In genomic region chr2:170711196-170711773, GRCh38 we compare ENCODE assay signal across 17 cellular contexts. TPM values are rescaled to one million over a fixed set of nuclear protein-coding genes. Genes with fewer than 3 reads are reported as not detected.
DNase-seq lines count a peak whose midpoint lies in the region; ATAC-seq and TF ChIP-seq lines count a peak whose summit lies in the region.
"Had no signal": no experiment of that assay in that cellular context is flagged by ENCODE, and none has a peak within 500 bp of the region (broad histone marks: within the 10 kb centered on the region; RNA-seq: fewer than 3 reads in every experiment).

No MANE protein-coding gene starts in this region.

- H3K27ac Mint-ChIP-seq in GM23338: no peak overlapping the region
- H3K27ac Mint-ChIP-seq: activated CD8-positive, alpha-beta T cell treated with anti-CD3 and anti-CD28 coated beads for 36 hours; activated T-helper 1 cell treated with anti-CD3 and anti-CD28 coated beads, Interleukin-12 subunit alpha, Interleukin-12 subunit beta, Interleukin-2, Interleukin-4 antibody, amounts not matched to agents 30 ng/mL and 10 ng/mL and 1 ng/mL, durations not matched to agents 14 hours and 24 hours and 36 hours had no signal

- TF ChIP-seq CTCF in GM23338 (conservative IDR thresholded peaks at IDR 0.05; ENCODE audit: low read depth in 2 of 2) (no peak), hepatocyte (IDR thresholded peaks at IDR 0.05; ENCODE audit: poor library complexity) (no peak), uterus (IDR thresholded peaks at IDR 0.05) (no peak)

- peak overlapping the region; percentile 56 for H3K4me3 ChIP-seq in GM23338
- no peak overlapping the region for H3K4me3 ChIP-seq in hepatocyte
- no peak overlapping the region for H3K4me3 ChIP-seq in neuronal stem cell (ENCODE audit: low read length in 2 of 2)
- H3K4me3 ChIP-seq in uterus: no peak overlapping the region
- H3K4me3 ChIP-seq: suprapubic skin had no signal

- ATAC-seq in GM23338: no peak
- ATAC-seq: activated CD8-positive, alpha-beta T cell treated with anti-CD3 and anti-CD28 coated beads for 36 hours; foreskin keratinocyte had no signal

- intact Hi-C loops in uterus (cut with DNase I; ENCODE audit: low total_unique reads): no loop called here

- no peak overlapping the region for H3K4ac ChIP-seq in neuronal stem cell (ENCODE audit: low read length)

- H3K27me3 ChIP-seq in GM23338 (ENCODE audit: insufficient read depth): peaks cover 100% of the 10 kb centered on the region
- H3K27me3 ChIP-seq in hepatocyte: peaks cover 68% of the 10 kb centered on the region
- H3K27me3 ChIP-seq in neuronal stem cell (ENCODE audit: control insufficient read depth in 3 of 3, insufficient read depth in 3 of 3, low read depth in 1 of 3, low read length in 3 of 3): peaks cover 43 to 92% (median 71%) of the 10 kb centered on the region in 3 experiments
- peaks cover 0 to 5% of the 10 kb centered on the region in 2 donors for H3K27me3 ChIP-seq in uterus

- peak overlapping the region; percentile 11 for H3K18ac ChIP-seq in neuronal stem cell (ENCODE audit: low read length)

- H3K4me1 Mint-ChIP-seq in GM23338: peaks cover 44% of the 10 kb centered on the region

- H3K4me2 ChIP-seq in GM23338 (peak overlapping the region; percentile 81), hepatocyte (peak overlapping the region; percentile 97), neuronal stem cell (ENCODE audit: insufficient read depth, low read length, poor library complexity, severe bottlenecking) (peak overlapping the region; percentile 61)

- DNase-seq in GM23338 (ENCODE audit: low spot score) (peak; percentile 38), NCI-H524 (lab: John Stamatoyannopoulos, UW) (peak; percentile 45 to 68), hepatocyte (ENCODE audit: low spot score) (no peak), neuronal stem cell (ENCODE audit: low spot score) (peak; percentile 12), cortex of kidney (lab: John Stamatoyannopoulos, UW) (no peak), AML-193 (lab: John Stamatoyannopoulos, UW) (no peak), uterus (no peak)
- DNase-seq: foreskin keratinocyte, NCI-H187 treated with DMSO at 0.1 percent for 48 hours, Peyer's patch, sigmoid colon had no signal

- H3K36me3 ChIP-seq in GM23338 (ENCODE audit: insufficient read depth) (no peaks in the 10 kb centered on the region), hepatocyte (replicated peaks; ENCODE audit: insufficient read depth, low read depth) (no peaks in the 10 kb centered on the region), neuronal stem cell (replicated peaks in 1 of 2; ENCODE audit: control insufficient read depth in 2 of 2, insufficient read depth in 2 of 2, low read length in 2 of 2) (no peaks in the 10 kb centered on the region), uterus (no peaks in the 10 kb centered on the region)
- H3K36me3 ChIP-seq: Peyer's patch, sigmoid colon, suprapubic skin had no signal

- H3F3A ChIP-seq in GM23338 (replicated peaks; ENCODE audit: low read depth): no peaks in the 10 kb centered on the region; the same call in 1 of the 2 replicates

- H4K91ac ChIP-seq in neuronal stem cell (ENCODE audit: low read depth, low read length, poor library complexity): no peak overlapping the region

- H3K9me3 Mint-ChIP-seq in GM23338: no peaks in the 10 kb centered on the region; the same call in 2 of the 3 replicates
- H3K9me3 Mint-ChIP-seq: activated CD8-positive, alpha-beta T cell treated with anti-CD3 and anti-CD28 coated beads for 36 hours; activated T-helper 1 cell treated with anti-CD3 and anti-CD28 coated beads, Interleukin-12 subunit alpha, Interleukin-12 subunit beta, Interleukin-2, Interleukin-4 antibody, amounts not matched to agents 30 ng/mL and 10 ng/mL and 1 ng/mL, durations not matched to agents 14 hours and 24 hours and 36 hours had no signal

- H3K9ac ChIP-seq in neuronal stem cell (ENCODE audit: low read depth, low read length, poor library complexity): no peak overlapping the region

- H3K4me1 ChIP-seq in GM23338 (ENCODE audit: insufficient read depth) (peaks cover 33% of the 10 kb centered on the region), hepatocyte (ENCODE audit: insufficient read depth) (peaks cover 21% of the 10 kb centered on the region), neuronal stem cell (ENCODE audit: control insufficient read depth in 2 of 2, insufficient read depth in 1 of 2, low read depth in 1 of 2, low read length in 2 of 2) (peaks cover 2 to 17% of the 10 kb centered on the region in 2 donors), uterus (no peaks in the 10 kb centered on the region)
- H3K4me1 ChIP-seq: foreskin keratinocyte had no signal

- no peaks in the 10 kb centered on the region for H3K79me2 ChIP-seq in GM23338 (replicated peaks; ENCODE audit: insufficient read depth)
- H3K79me2 ChIP-seq in hepatocyte: no peaks in the 10 kb centered on the region

- H2AK5ac ChIP-seq in neuronal stem cell (ENCODE audit: low read depth, low read length): no peak overlapping the region

- peak overlapping the region; percentile 60 for H3K4me3 Mint-ChIP-seq in GM23338
- H3K4me3 Mint-ChIP-seq: activated CD8-positive, alpha-beta T cell treated with anti-CD3 and anti-CD28 coated beads for 36 hours; activated T-helper 1 cell treated with anti-CD3 and anti-CD28 coated beads, Interleukin-12 subunit alpha, Interleukin-12 subunit beta, Interleukin-2, Interleukin-4 antibody, amounts not matched to agents 30 ng/mL and 10 ng/mL and 1 ng/mL, durations not matched to agents 14 hours and 24 hours and 36 hours had no signal

- no peak overlapping the region for H4K8ac ChIP-seq in neuronal stem cell (ENCODE audit: low read depth, low read length)

- H3K14ac ChIP-seq in neuronal stem cell (ENCODE audit: low read length): no peak overlapping the region

- H2BK5ac ChIP-seq in neuronal stem cell (ENCODE audit: low read length): no peak overlapping the region

- H3K9me3 ChIP-seq in hepatocyte (ENCODE audit: low read depth): no peaks in the 10 kb centered on the region
- no peaks in the 10 kb centered on the region for H3K9me3 ChIP-seq in neuronal stem cell (replicated peaks in 1 of 2; ENCODE audit: control insufficient read depth in 2 of 2, insufficient read depth in 1 of 2, low read depth in 1 of 2, low read length in 2 of 2)
- H3K9me3 ChIP-seq in uterus: no peaks in the 10 kb centered on the region
- H3K9me3 ChIP-seq: Peyer's patch, sigmoid colon, suprapubic skin had no signal

- H3K27ac ChIP-seq in GM23338 (ENCODE audit: low read depth) (no peak overlapping the region), hepatocyte (no peak overlapping the region), neuronal stem cell (replicated peaks; ENCODE audit: low read length) (no peak overlapping the region), uterus (no peak overlapping the region)
- H3K27ac ChIP-seq: foreskin keratinocyte, Peyer's patch, sigmoid colon, suprapubic skin had no signal

- no peaks in the 10 kb centered on the region for H3K36me3 Mint-ChIP-seq in GM23338 (ENCODE audit: low read depth)

- H3K9me2 ChIP-seq in GM23338 (ENCODE audit: insufficient read depth): no peaks in the 10 kb centered on the region
- H3K9me2 ChIP-seq in hepatocyte (replicated peaks; ENCODE audit: insufficient read depth): no peaks in the 10 kb centered on the region

- no peak for TF ChIP-seq POLR2A in uterus (IDR thresholded peaks at IDR 0.05)

- WGBS in hepatocyte (ENCODE audit: low lambda C conversion rate, missing lambda C conversion rate): 4% methylated on average over 9 of the region's 9 CpGs
- WGBS in neuronal stem cell (ENCODE audit: extremely low coverage in 2 of 2, insufficient read length in 2 of 2, insufficient replicate concordance in 1 of 2), 2 donors: no CpG with 5 or more reads among the region's 9 CpGs

- peaks cover 11% of the 10 kb centered on the region; the same call in 1 of the 2 replicates for H4K20me1 ChIP-seq in GM23338 (replicated peaks; ENCODE audit: insufficient read depth)
- no peaks in the 10 kb centered on the region for H4K20me1 ChIP-seq in hepatocyte (ENCODE audit: insufficient read depth, poor library complexity, severe bottlenecking)

- H2AFZ ChIP-seq in GM23338 (no peak overlapping the region), hepatocyte (no peak overlapping the region), neuronal stem cell (ENCODE audit: low read length) (no peak overlapping the region)

- H3K79me1 ChIP-seq in neuronal stem cell (ENCODE audit: low read depth, low read length): peaks cover 2% of the 10 kb centered on the region

- H2BK12ac ChIP-seq in neuronal stem cell (ENCODE audit: low read length): no peak overlapping the region

- no peak overlapping the region for H2BK15ac ChIP-seq in neuronal stem cell (ENCODE audit: low read length)

- H3K23ac ChIP-seq in neuronal stem cell (ENCODE audit: low read depth, low read length, poor library complexity): no peak overlapping the region

- H2BK120ac ChIP-seq in neuronal stem cell (ENCODE audit: low read depth, low read length): no peak overlapping the region

- peaks cover 80% of the 10 kb centered on the region for H3K27me3 Mint-ChIP-seq in GM23338 (ENCODE audit: insufficient read depth, low read depth, poor library complexity)

TF ChIP-seq in GM23338, 12 proteins besides CTCF, POLR2A, EP300 and RAD21 (continues in another document):
- TF ChIP-seq EZH2 (IDR thresholded peaks at IDR 0.05; ENCODE audit: low read depth, unreplicated experiment): peak; percentile 51
- TF ChIP-seq EZH2phosphoT487 (IDR thresholded peaks at IDR 0.05; ENCODE audit: unreplicated experiment): no peak
- TF ChIP-seq, protein P1, sequence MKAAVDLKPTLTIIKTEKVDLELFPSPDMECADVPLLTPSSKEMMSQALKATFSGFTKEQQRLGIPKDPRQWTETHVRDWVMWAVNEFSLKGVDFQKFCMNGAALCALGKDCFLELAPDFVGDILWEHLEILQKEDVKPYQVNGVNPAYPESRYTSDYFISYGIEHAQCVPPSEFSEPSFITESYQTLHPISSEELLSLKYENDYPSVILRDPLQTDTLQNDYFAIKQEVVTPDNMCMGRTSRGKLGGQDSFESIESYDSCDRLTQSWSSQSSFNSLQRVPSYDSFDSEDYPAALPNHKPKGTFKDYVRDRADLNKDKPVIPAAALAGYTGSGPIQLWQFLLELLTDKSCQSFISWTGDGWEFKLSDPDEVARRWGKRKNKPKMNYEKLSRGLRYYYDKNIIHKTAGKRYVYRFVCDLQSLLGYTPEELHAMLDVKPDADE (IDR thresholded peaks at IDR 0.05): no peak
- no peak for TF ChIP-seq POLR2AphosphoS5 (IDR thresholded peaks at IDR 0.05; ENCODE audit: low read depth)

RNA-seq across cellular contexts. Expression of gene SP5, which starts 3.9 kb away (rescaled TPM):
- total RNA-seq in GM23338 (2014; rRNA removed; shearing (Covaris generic)): 0.21 TPM in 1 of 2 replicates, not detected in the other
- polyA plus RNA-seq in GM23338 (2016; fragmentation: Nextera tagmentation; extraction: Ambion mirVana): 0.32 and 0.42 TPM in 2 replicates
- total RNA-seq in hepatocyte: 1.0 and 1.9 TPM in 2 replicates
- polyA plus RNA-seq in hepatocyte: 1.8 and 2.4 TPM in 2 replicates
- 0.04 TPM for polyA plus RNA-seq in neuronal stem cell (2013, experiment 1 of 2)
- 0.06 TPM for polyA plus RNA-seq in neuronal stem cell (2013, experiment 2 of 2)
- total RNA-seq in uterus: 1 to 10 TPM in 2 of 4 donors, under 1 TPM in 1, not detected in 1; 0.90 to 4.2 (median 1.0) TPM
- total RNA-seq: activated CD8-positive, alpha-beta T cell treated with anti-CD3 and anti-CD28 coated beads for 36 hours; activated T-helper 1 cell treated with anti-CD3 and anti-CD28 coated beads, Interleukin-12 subunit alpha, Interleukin-12 subunit beta, Interleukin-2, Interleukin-4 antibody, amounts not matched to agents 30 ng/mL and 10 ng/mL and 1 ng/mL, durations not matched to agents 14 hours and 24 hours and 36 hours; endothelial cell of umbilical vein; foreskin keratinocyte; HT1080 had no signal
- polyA plus RNA-seq: endothelial cell of umbilical vein had no signal

RNA-seq across cellular contexts. Expression of gene ERICH2, which starts 58.9 kb away (rescaled TPM):
- total RNA-seq in GM23338 (2014; rRNA removed; shearing (Covaris generic)): 2.1 TPM in 1 of 2 replicates, not detected in the other
- polyA plus RNA-seq in GM23338 (2016; fragmentation: Nextera tagmentation; extraction: Ambion mirVana) (3.2 and 3.5 TPM in 2 replicates), hepatocyte (1.9 and 3.1 TPM in 2 replicates)
- total RNA-seq in hepatocyte (0.52 TPM in 1 of 2 replicates, not detected in the other), uterus (1 to 10 TPM in 1 of 4 donors, not detected in 3; 2.2 TPM)
- polyA plus RNA-seq in neuronal stem cell (2013, experiment 1 of 2): 1.4 TPM
- 1.5 TPM for polyA plus RNA-seq in neuronal stem cell (2013, experiment 2 of 2)
- total RNA-seq: activated CD8-positive, alpha-beta T cell treated with anti-CD3 and anti-CD28 coated beads for 36 hours; activated T-helper 1 cell treated with anti-CD3 and anti-CD28 coated beads, Interleukin-12 subunit alpha, Interleukin-12 subunit beta, Interleukin-2, Interleukin-4 antibody, amounts not matched to agents 30 ng/mL and 10 ng/mL and 1 ng/mL, durations not matched to agents 14 hours and 24 hours and 36 hours; endothelial cell of umbilical vein; HT1080; M059J; Peyer's patch; sigmoid colon; suprapubic skin had no signal
- polyA plus RNA-seq: endothelial cell of umbilical vein, sigmoid colon had no signal

Comparison
In these comparisons a context has a peak if more than half of its experiments do, and no peak if none do; other contexts are left out.
1. DNase-seq: peak in GM23338 (single experiment), NCI-H524 (2 of 2) and neuronal stem cell (single experiment); none in hepatocyte (single experiment), cortex of kidney (single experiment), AML-193 (0 of 2) and uterus (0 of 2).
2. Peak in every context shown above with its lines, with median percentiles within 50 percentile points of each other: H3K4me2 ChIP-seq.